9 cellular contexts compared by ENCODE assay signal in the genomic region with DNA sequence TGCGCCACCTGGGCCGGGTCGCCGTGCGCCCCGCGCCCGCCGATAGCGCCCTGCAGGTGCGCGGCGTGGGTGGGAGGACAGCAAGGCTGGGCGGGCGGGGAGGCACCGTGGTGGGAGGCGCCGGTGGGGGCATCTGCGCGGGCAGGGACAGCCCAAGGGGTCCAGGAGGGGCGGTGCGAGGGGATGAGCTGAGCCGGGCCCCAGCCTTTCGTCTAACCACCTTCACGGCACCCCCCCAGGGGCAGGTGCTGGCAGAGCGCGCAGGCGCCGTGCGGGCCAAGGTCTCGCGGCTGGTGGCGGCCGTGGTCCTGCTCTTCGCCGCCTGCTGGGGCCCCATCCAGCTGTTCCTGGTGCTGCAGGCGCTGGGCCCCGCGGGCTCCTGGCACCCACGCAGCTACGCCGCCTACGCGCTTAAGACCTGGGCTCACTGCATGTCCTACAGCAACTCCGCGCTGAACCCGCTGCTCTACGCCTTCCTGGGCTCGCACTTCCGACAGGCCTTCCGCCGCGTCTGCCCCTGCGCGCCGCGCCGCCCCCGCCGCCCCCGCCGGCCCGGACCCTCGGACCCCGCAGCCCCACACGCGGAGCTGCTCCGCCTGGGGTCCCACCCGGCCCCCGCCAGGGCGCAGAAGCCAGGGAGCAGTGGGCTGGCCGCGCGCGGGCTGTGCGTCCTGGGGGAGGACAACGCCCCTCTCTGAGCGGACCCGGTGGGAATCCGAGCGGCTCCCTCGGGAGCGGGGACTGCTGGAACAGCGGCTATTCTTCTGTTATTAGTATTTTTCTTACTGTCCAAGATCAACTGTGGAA. TPM values are rescaled to one million over a fixed set of nuclear protein-coding genes. Genes with fewer than 3 reads are reported as not detected.
DNase-seq lines count a peak whose midpoint lies in the region; ATAC-seq, FAIRE-seq and TF ChIP-seq lines count a peak whose summit lies in the region.
"Had no signal": no experiment of that assay in that cellular context is flagged by ENCODE, and none has a peak within 500 bp of the region (broad histone marks: within the 10 kb centered on the region; RNA-seq: fewer than 3 reads in every experiment).

No MANE protein-coding gene starts in this region.

- no peak overlapping the region for H3K27ac Mint-ChIP-seq in osteocyte (ENCODE audit: unreplicated experiment)

- ATAC-seq in HG02623 (IDR thresholded peaks at IDR 0.05; ENCODE audit: unreplicated experiment): no peak

- no peak overlapping the region for H3K4me3 ChIP-seq in fibroblast of the aortic adventitia (ENCODE audit: low read depth, low read length)

- DNase-seq in GM12892 (ENCODE audit: insufficient read length): peak; percentile 75
- DNase-seq in NCI-H146 treated with DMSO at 0.1 percent for 48 hours (lab: John Stamatoyannopoulos, UW; ENCODE audit: unreplicated experiment): peak; percentile 60
- DNase-seq in activated CD8-positive, alpha-beta memory T cell treated with anti-CD3 and anti-CD28 coated beads, Interleukin-2, amount 50 U/mL, for 4 hours: peak; percentile 67
- DNase-seq in fibroblast of the aortic adventitia (ENCODE audit: low read depth): peak; percentile 17
- peak; percentile 31 to 66 for DNase-seq in stimulated activated CD8-positive, alpha-beta memory T cell treated with anti-CD3 and anti-CD28 coated beads, Interleukin-7, amount 100 ng/mL, for 4 hours (ENCODE audit: low read depth in 2 of 2)
- no peak for DNase-seq in osteocyte (ENCODE audit: extremely low spot score, unreplicated experiment)
- no peak for DNase-seq in globus pallidus (ENCODE audit: low spot score)

- TF ChIP-seq CTCF in fibroblast of the aortic adventitia (IDR thresholded peaks at IDR 0.05; ENCODE audit: insufficient read depth, low read length): no peak
- no peak for TF ChIP-seq CTCF in osteocyte (IDR thresholded peaks at IDR 0.05)

- peak; percentile 86 for FAIRE-seq in GM12892 (lab: Jason Lieb, UNC)

- H3K36me3 Mint-ChIP-seq in osteocyte (ENCODE audit: unreplicated experiment): no peaks in the 10 kb centered on the region

- no peak overlapping the region for H3K4me3 Mint-ChIP-seq in osteocyte (ENCODE audit: unreplicated experiment)

- peaks cover 10% of the 10 kb centered on the region for H3K27me3 Mint-ChIP-seq in osteocyte (ENCODE audit: unreplicated experiment)

- no peaks in the 10 kb centered on the region for H3K9me3 Mint-ChIP-seq in osteocyte (ENCODE audit: unreplicated experiment)

- peaks cover 16% of the 10 kb centered on the region for H3K4me1 Mint-ChIP-seq in osteocyte (ENCODE audit: unreplicated experiment)

- TF ChIP-seq POLR2A in GM12892 (IDR thresholded peaks at IDR 0.05; ENCODE audit: low read depth, low read length): no peak

RNA-seq across cellular contexts. Expression of gene KISS1R, which starts 3.1 kb away (rescaled TPM):
- 0.36 TPM for polyA plus RNA-seq in GM12892 (2012; ENCODE audit: missing spikeins)
- not detected in 2 replicates for total RNA-seq in fibroblast of the aortic adventitia (ENCODE audit: low replicate concordance)
- total RNA-seq in osteocyte: 0.47 and 1.7 TPM in 2 replicates
- total RNA-seq: SK-MEL-5 had no signal

RNA-seq across cellular contexts. Expression of gene ARID3A, which starts 5.6 kb away (rescaled TPM):
- polyA plus RNA-seq in GM12892 (2012; ENCODE audit: missing spikeins): 20.7 TPM
- 3.7 and 11.2 TPM in 2 replicates for total RNA-seq in fibroblast of the aortic adventitia (ENCODE audit: low replicate concordance)
- total RNA-seq in osteocyte: 16.8 and 17.0 TPM in 2 replicates

RNA-seq across cellular contexts. Expression of gene R3HDM4, which starts 7.2 kb away (rescaled TPM):
- 25.0 TPM for polyA plus RNA-seq in GM12892 (2012; ENCODE audit: missing spikeins)
- total RNA-seq in fibroblast of the aortic adventitia (ENCODE audit: low replicate concordance): 8.4 and 25.8 TPM in 2 replicates
- 61.1 and 63.5 TPM in 2 replicates for total RNA-seq in osteocyte

RNA-seq across cellular contexts. Expression of gene RNU6-9, which starts 27.0 kb away (rescaled TPM):
- polyA plus RNA-seq in GM12892 (2012; ENCODE audit: missing spikeins): not detected
- total RNA-seq in fibroblast of the aortic adventitia (ENCODE audit: low replicate concordance): not detected in 2 replicates
- not detected in 2 replicates for total RNA-seq in osteocyte
- total RNA-seq: SK-MEL-5 had no signal

RNA-seq across cellular contexts. Expression of gene MED16, which starts 27.3 kb away (rescaled TPM):
- 7.4 TPM for polyA plus RNA-seq in GM12892 (2012; ENCODE audit: missing spikeins)
- 21.0 and 24.5 TPM in 2 replicates for total RNA-seq in fibroblast of the aortic adventitia (ENCODE audit: low replicate concordance)
- 69.3 and 72.3 TPM in 2 replicates for total RNA-seq in osteocyte

Comparison
In these comparisons a context has a peak if more than half of its experiments do, and no peak if none do; other contexts are left out.
1. DNase-seq: peak in GM12892 (single experiment), NCI-H146 treated with DMSO at 0.1 percent for 48 hours (single experiment), activated CD8-positive, alpha-beta memory T cell treated with anti-CD3 and anti-CD28 coated beads, Interleukin-2, amount 50 U/mL, for 4 hours (single experiment), fibroblast of the aortic adventitia (single experiment) and stimulated activated CD8-positive, alpha-beta memory T cell treated with anti-CD3 and anti-CD28 coated beads, Interleukin-7, amount 100 ng/mL, for 4 hours (2 of 2); none in osteocyte (single experiment) and globus pallidus (single experiment).